ENCODE assay signal across 24 cellular contexts in the genomic region with DNA sequence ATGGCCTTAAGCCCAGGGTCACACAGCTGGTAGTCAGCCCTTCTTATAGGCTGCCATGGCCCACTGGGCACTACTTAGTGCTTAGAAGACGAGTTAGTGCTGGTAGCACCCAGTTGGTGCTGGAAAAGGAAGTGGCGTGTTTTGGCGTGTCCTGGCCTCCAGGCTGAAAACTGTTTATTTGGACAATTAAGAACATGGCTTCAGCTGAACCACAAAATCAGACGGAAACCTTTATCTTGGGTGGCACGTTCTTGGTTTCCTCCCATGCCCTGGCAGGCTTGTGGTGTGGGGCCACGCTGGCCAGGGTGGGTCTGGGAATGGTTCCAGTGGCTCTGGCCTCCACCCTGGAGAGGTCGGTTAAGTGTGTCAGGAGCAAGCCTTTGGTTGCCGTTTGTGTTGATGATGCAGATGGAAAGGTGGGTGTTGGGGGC.
DNase-seq lines count a peak whose midpoint lies in the region; ATAC-seq, FAIRE-seq and TF ChIP-seq lines count a peak whose summit lies in the region.
"Had no signal": no experiment of that assay in that cellular context is flagged by ENCODE, and none has a peak within 500 bp of the region (broad histone marks: within the 10 kb centered on the region; RNA-seq: fewer than 3 reads in every experiment).

No MANE protein-coding gene starts in this region.

- ATAC-seq in GM21737 (IDR thresholded peaks at IDR 0.05; ENCODE audit: unreplicated experiment) (no peak), HG03025 (IDR thresholded peaks at IDR 0.05; ENCODE audit: low FRiP score, unreplicated experiment) (no peak)
- ATAC-seq: activated CD8-positive, alpha-beta memory T cell treated with anti-CD3 and anti-CD28 coated beads, Interleukin-2, amount 10 ng/mL, durations not matched to agents 7 days and 5 days; activated naive CD8-positive, alpha-beta T cell treated with anti-CD3 and anti-CD28 coated beads, Interleukin-2, amount 50 U/mL, for 24 hours; natural killer cell treated with Interleukin-12 subunit alpha and Interleukin-12 subunit beta and Interleukin-15 and Interleukin-18, amount 100 ng/mL, for 72 hours had no signal

- H3K27me3 Mint-ChIP-seq in neural progenitor cell (ENCODE audit: insufficient read depth, low read depth), result peaks cover 6% of the 10 kb centered on the region
- H3K27me3 Mint-ChIP-seq: activated CD8-positive, alpha-beta memory T cell treated with anti-CD3 and anti-CD28 coated beads, Interleukin-2, amount 10 ng/mL, durations not matched to agents 7 days and 5 days; activated naive CD8-positive, alpha-beta T cell treated with anti-CD3 and anti-CD28 coated beads, Interleukin-2, amount 50 U/mL, for 24 hours; CD4-positive, alpha-beta T cell had no signal

- TF ChIP-seq CTCF in endothelial cell of umbilical vein (IDR thresholded peaks at IDR 0.05; ENCODE audit: extremely low read depth in 1 of 2, insufficient read depth in 1 of 2, low read depth in 1 of 2, low read length in 2 of 2) (no peak), neural progenitor cell (IDR thresholded peaks at IDR 0.05) (no peak)

- intact Hi-C loops in endothelial cell of umbilical vein (cut with micrococcal nuclease), result no loop called here

- peaks cover 40% of the 10 kb centered on the region for H3F3A ChIP-seq in neural progenitor cell (ENCODE audit: low read depth)

- H2AFZ ChIP-seq in endothelial cell of umbilical vein (ENCODE audit: low read depth, low read length), result peak overlapping the region; percentile 3
- no peak overlapping the region for H2AFZ ChIP-seq in neural progenitor cell (replicated peaks)

- no peaks in the 10 kb centered on the region for H3K27me3 ChIP-seq in BLaER1 treated with 17β-estradiol and CSF1 and Interleukin-3, amounts not matched to agents 10 nM and 100 nM
- no peaks in the 10 kb centered on the region for H3K27me3 ChIP-seq in MG63
- no peaks in the 10 kb centered on the region for H3K27me3 ChIP-seq in endothelial cell of umbilical vein (ENCODE audit: control insufficient read depth in 2 of 2, insufficient read depth in 2 of 2, low read length in 2 of 2)
- H3K27me3 ChIP-seq in neural progenitor cell, result no peaks in the 10 kb centered on the region

- H3K27ac Mint-ChIP-seq in neural progenitor cell, result peak overlapping the region; percentile 69
- H3K27ac Mint-ChIP-seq: activated CD8-positive, alpha-beta memory T cell treated with anti-CD3 and anti-CD28 coated beads, Interleukin-2, amount 10 ng/mL, durations not matched to agents 7 days and 5 days; activated naive CD8-positive, alpha-beta T cell treated with anti-CD3 and anti-CD28 coated beads, Interleukin-2, amount 50 U/mL, for 24 hours; activated T-helper 2 cell treated with anti-CD3 and anti-CD28 coated beads, Interferon-gamma antibody, Interleukin-2, Interleukin-4, amounts not matched to agents 10 μg/mL and 5 μg/mL and 100 μg/mL, durations not matched to agents 14 hours and 24 hours and 36 hours; CD4-positive, alpha-beta T cell; natural killer cell treated with Interleukin-12 subunit alpha and Interleukin-12 subunit beta and Interleukin-15 and Interleukin-18, amount 100 ng/mL, for 72 hours; T-helper 2 cell treated with Interferon-gamma antibody and Interleukin-4, amounts not matched to agents 5 μg/mL and 100 μg/mL, for 36 hours had no signal

- no TSS peak for BruUV-seq in endothelial cell of umbilical vein (replicated peaks; lab: Mats Ljungman, UMichigan)

- H3K9ac ChIP-seq in BLaER1 treated with 17β-estradiol and CSF1 and Interleukin-3, amounts not matched to agents 10 nM and 100 nM, result no peak overlapping the region
- H3K9ac ChIP-seq in endothelial cell of umbilical vein (replicated peaks; ENCODE audit: extremely low read depth, insufficient read depth, low read length) (no peak overlapping the region), neural progenitor cell (no peak overlapping the region)

- peaks cover 74% of the 10 kb centered on the region for H3K4me1 Mint-ChIP-seq in neural progenitor cell

- H3K4me3 ChIP-seq in BLaER1 treated with 17β-estradiol and CSF1 and Interleukin-3, amounts not matched to agents 10 nM and 100 nM, result no peak overlapping the region
- H3K4me3 ChIP-seq in MG63 (no peak overlapping the region), endothelial cell of umbilical vein (replicated peaks in 1 of 3; ENCODE audit: insufficient read depth in 1 of 3, low read depth in 1 of 3, low read length in 3 of 3) (no peak overlapping the region), neural progenitor cell (no peak overlapping the region)
- H3K4me3 ChIP-seq: prostate gland, thoracic aorta had no signal

- peak overlapping the region; percentile 69 to 83 (median 74) for H3K4me2 ChIP-seq in BLaER1 treated with 17β-estradiol and CSF1 and Interleukin-3, amounts not matched to agents 10 nM and 100 nM
- H3K4me2 ChIP-seq in endothelial cell of umbilical vein (ENCODE audit: insufficient read depth, low read length), result no peak overlapping the region
- no peak overlapping the region for H3K4me2 ChIP-seq in neural progenitor cell

- no peaks in the 10 kb centered on the region for H3K79me2 ChIP-seq in endothelial cell of umbilical vein (ENCODE audit: control insufficient read depth, insufficient read depth, low read length)
- no peaks in the 10 kb centered on the region for H3K79me2 ChIP-seq in neural progenitor cell (ENCODE audit: low read depth)

- no peaks in the 10 kb centered on the region for H3K36me3 Mint-ChIP-seq in neural progenitor cell
- H3K36me3 Mint-ChIP-seq: activated CD8-positive, alpha-beta memory T cell treated with anti-CD3 and anti-CD28 coated beads, Interleukin-2, amount 10 ng/mL, durations not matched to agents 7 days and 5 days; natural killer cell treated with Interleukin-12 subunit alpha and Interleukin-12 subunit beta and Interleukin-15 and Interleukin-18, amount 100 ng/mL, for 72 hours had no signal

- H3K9me3 ChIP-seq in BLaER1 treated with 17β-estradiol and CSF1 and Interleukin-3, amounts not matched to agents 10 nM and 100 nM (replicated peaks in 1 of 11), result no peaks in the 10 kb centered on the region
- H3K9me3 ChIP-seq in MG63 (no peaks in the 10 kb centered on the region), endothelial cell of umbilical vein (replicated peaks; ENCODE audit: control insufficient read depth, insufficient read depth, low read length) (no peaks in the 10 kb centered on the region), neural progenitor cell (ENCODE audit: low read depth) (no peaks in the 10 kb centered on the region)
- H3K9me3 ChIP-seq: prostate gland, thoracic aorta had no signal

- no peaks in the 10 kb centered on the region for H3K9me1 ChIP-seq in endothelial cell of umbilical vein (replicated peaks; ENCODE audit: control insufficient read depth, extremely low read depth, insufficient read depth, low read length)

- POLR2A ChIA-PET in endothelial cell of umbilical vein (lab: Charles Lee), result no interaction called here

- peaks cover 7% of the 10 kb centered on the region for H3K9me3 Mint-ChIP-seq in neural progenitor cell
- H3K9me3 Mint-ChIP-seq: activated naive CD8-positive, alpha-beta T cell treated with anti-CD3 and anti-CD28 coated beads, Interleukin-2, amount 50 U/mL, for 24 hours; activated T-helper 2 cell treated with anti-CD3 and anti-CD28 coated beads, Interferon-gamma antibody, Interleukin-2, Interleukin-4, amounts not matched to agents 10 μg/mL and 5 μg/mL and 100 μg/mL, durations not matched to agents 14 hours and 24 hours and 36 hours; CD4-positive, alpha-beta T cell; natural killer cell treated with Interleukin-12 subunit alpha and Interleukin-12 subunit beta and Interleukin-15 and Interleukin-18, amount 100 ng/mL, for 72 hours; T-helper 2 cell treated with Interferon-gamma antibody and Interleukin-4, amounts not matched to agents 5 μg/mL and 100 μg/mL, for 36 hours had no signal

- dilution Hi-C loops in endothelial cell of umbilical vein (cut with MboI; ENCODE audit: extremely low pct_ligation_motif_present, low sequenced_read_pairs), result no loop called here

- CTCF ChIA-PET in endothelial cell of umbilical vein (lab: Charles Lee), result interaction anchor here (1.2 to 1.6 kb wide), 2 partner anchors 9 to 74 kb away, joined by 3 to 6 read pairs; no protein-coding TSS in a partner anchor

- peak overlapping the region in 9 of 11 experiments; percentile 14 to 53 (median 31); a peak in 12 of 22 replicates for H3K27ac ChIP-seq in BLaER1 treated with 17β-estradiol and CSF1 and Interleukin-3, amounts not matched to agents 10 nM and 100 nM
- H3K27ac ChIP-seq in endothelial cell of umbilical vein (ENCODE audit: insufficient read depth, low read depth, low read length) (no peak overlapping the region), neural progenitor cell (no peak overlapping the region)

- H4K20me1 ChIP-seq in BLaER1 treated with 17β-estradiol and CSF1 and Interleukin-3, amounts not matched to agents 10 nM and 100 nM, result no peaks in the 10 kb centered on the region
- H4K20me1 ChIP-seq in endothelial cell of umbilical vein (replicated peaks; ENCODE audit: control insufficient read depth, extremely low read depth, insufficient read depth, low read length) (no peaks in the 10 kb centered on the region), neural progenitor cell (ENCODE audit: low read depth) (no peaks in the 10 kb centered on the region)

- H3K4me3 Mint-ChIP-seq in neural progenitor cell, result no peak overlapping the region
- H3K4me3 Mint-ChIP-seq: activated CD8-positive, alpha-beta memory T cell treated with anti-CD3 and anti-CD28 coated beads, Interleukin-2, amount 10 ng/mL, durations not matched to agents 7 days and 5 days; activated naive CD8-positive, alpha-beta T cell treated with anti-CD3 and anti-CD28 coated beads, Interleukin-2, amount 50 U/mL, for 24 hours; CD4-positive, alpha-beta T cell; natural killer cell treated with Interleukin-12 subunit alpha and Interleukin-12 subunit beta and Interleukin-15 and Interleukin-18, amount 100 ng/mL, for 72 hours; T-helper 2 cell treated with Interferon-gamma antibody and Interleukin-4, amounts not matched to agents 5 μg/mL and 100 μg/mL, for 36 hours had no signal

- no peak for TF ChIP-seq POLR2A in endothelial cell of umbilical vein (IDR thresholded peaks at IDR 0.05; ENCODE audit: low read depth, low read length)

- peak; percentile 44 for FAIRE-seq in endothelial cell of umbilical vein (lab: Jason Lieb, UNC)
- FAIRE-seq: GM18507, H54 had no signal

- peaks cover 46 to 85% (median 79%) of the 10 kb centered on the region in 10 experiments for H3K4me1 ChIP-seq in BLaER1 treated with 17β-estradiol and CSF1 and Interleukin-3, amounts not matched to agents 10 nM and 100 nM
- H3K4me1 ChIP-seq in endothelial cell of umbilical vein (ENCODE audit: control insufficient read depth, extremely low read depth, insufficient read depth, low read length), result peaks cover 13% of the 10 kb centered on the region
- peaks cover 49% of the 10 kb centered on the region for H3K4me1 ChIP-seq in neural progenitor cell
- H3K4me1 ChIP-seq: prostate gland had no signal

- H3K36me3 ChIP-seq in BLaER1 treated with 17β-estradiol and CSF1 and Interleukin-3, amounts not matched to agents 10 nM and 100 nM, result no peaks in the 10 kb centered on the region
- H3K36me3 ChIP-seq in MG63 (no peaks in the 10 kb centered on the region), endothelial cell of umbilical vein (ENCODE audit: control insufficient read depth in 2 of 2, extremely low read depth in 1 of 2, insufficient read depth in 2 of 2, low read length in 2 of 2) (no peaks in the 10 kb centered on the region), neural progenitor cell (no peaks in the 10 kb centered on the region)
- H3K36me3 ChIP-seq: prostate gland, thoracic aorta had no signal

- DNase-seq in MG63 (peak; percentile 36), endothelial cell of umbilical vein (ENCODE audit: low read depth, low spot score) (no peak), neural progenitor cell (ENCODE audit: low spot score) (no peak), AG08395 (ENCODE audit: low spot score) (no peak)
- DNase-seq in stimulated activated CD4-positive, alpha-beta T cell treated with anti-CD3 and anti-CD28 coated beads, Interleukin-4, amount 100 ng/mL, for 24 hours, result no peak
- DNase-seq: ACHN; activated CD4-positive, alpha-beta T cell treated with anti-CD3 and anti-CD28 coated beads for 1 hour; activated CD8-positive, alpha-beta memory T cell treated with anti-CD3 and anti-CD28 coated beads, Interleukin-2, amount 10 ng/mL, durations not matched to agents 7 days and 5 days; activated naive CD8-positive, alpha-beta T cell treated with anti-CD3 and anti-CD28 coated beads, Interleukin-2, amount 50 U/mL, for 24 hours; CD4-positive, alpha-beta T cell; DMS79; KBM-7; NCI-H1048; NCI-H524 treated with DMSO at 0.1 percent for 48 hours had no signal

Comparison
In these comparisons a context has a peak if more than half of its experiments do, and no peak if none do; other contexts are left out.
1. H3K27ac ChIP-seq: peak in BLaER1 treated with 17β-estradiol and CSF1 and Interleukin-3, amounts not matched to agents 10 nM and 100 nM (9 of 11); none in endothelial cell of umbilical vein (single experiment) and neural progenitor cell (single experiment).
2. H3K4me2 ChIP-seq: peak in BLaER1 treated with 17β-estradiol and CSF1 and Interleukin-3, amounts not matched to agents 10 nM and 100 nM (11 of 11); none in endothelial cell of umbilical vein (single experiment) and neural progenitor cell (single experiment).